In genomic region chr9:76394023-76394895, GRCh38 we compare ENCODE assay signal across 1 cellular context.
TF ChIP-seq lines count a peak whose summit lies in the region.

TSS of gene RFK (minus strand) at chr9:76394426. CDS start at chr9:76394171, 255 bp downstream.

TF ChIP-seq in K562, 482 proteins besides CTCF, POLR2A, EP300 and RAD21 (continued from another document and continues in another):
- TF ChIP-seq ILK (tag; IDR thresholded peaks at IDR 0.05; ENCODE audit: borderline replicate concordance, low read depth) = no peak
- no peak for TF ChIP-seq POLR2AphosphoS5 (IDR thresholded peaks at IDR 0.05; ENCODE audit: control insufficient read depth, insufficient read depth, low read depth, low read length)
- TF ChIP-seq KHSRP (IDR thresholded peaks at IDR 0.05) = no peak
- no peak for TF ChIP-seq HDGF (IDR thresholded peaks at IDR 0.05)
- TF ChIP-seq ZFP36 (IDR thresholded peaks at IDR 0.05; ENCODE audit: low read depth, low read length, partially characterized antibody) = no peak
- TF ChIP-seq ZNF740 (CRISPR knock-in tag; IDR thresholded peaks at IDR 0.05) = no peak
- TF ChIP-seq ZNF740 (tag; IDR thresholded peaks at IDR 0.05) = no peak
- no peak for TF ChIP-seq MCM7 (IDR thresholded peaks at IDR 0.05)
- no peak for TF ChIP-seq RCOR1 (IDR thresholded peaks at IDR 0.05; ENCODE audit: borderline replicate concordance in 1 of 2, low read depth in 2 of 2, low read length in 2 of 2)
- TF ChIP-seq DLX4 (CRISPR knock-in tag; IDR thresholded peaks at IDR 0.05) = no peak
- no peak for TF ChIP-seq IRF1 (CRISPR knock-in tag; IDR thresholded peaks at IDR 0.05; ENCODE audit: borderline replicate concordance)
- TF ChIP-seq KLF16 (IDR thresholded peaks at IDR 0.05) = no peak
- TF ChIP-seq TAL1 (IDR thresholded peaks at IDR 0.05) = no peak
- no peak for TF ChIP-seq ZNF785 (CRISPR knock-in tag; IDR thresholded peaks at IDR 0.05)
- TF ChIP-seq ZNF174 (CRISPR knock-in tag; IDR thresholded peaks at IDR 0.05) = no peak
- TF ChIP-seq TRIM28 (IDR thresholded peaks at IDR 0.05) = no peak
- no peak for TF ChIP-seq SNIP1 (IDR thresholded peaks at IDR 0.05; ENCODE audit: low read depth)
- TF ChIP-seq MBD1 (CRISPR knock-in tag; IDR thresholded peaks at IDR 0.05) = no peak
- TF ChIP-seq CREB3 (tag; conservative IDR thresholded peaks at IDR 0.05; ENCODE audit: low read depth) = no peak
- no peak for TF ChIP-seq ZNF280A (IDR thresholded peaks at IDR 0.05; ENCODE audit: low read depth, partially characterized antibody)
- no peak for TF ChIP-seq ATF3 (IDR thresholded peaks at IDR 0.05)
- no peak for TF ChIP-seq ATF3 (CRISPR knock-in tag; conservative IDR thresholded peaks at IDR 0.05)
- no peak for TF ChIP-seq HDAC3 (IDR thresholded peaks at IDR 0.05; ENCODE audit: borderline replicate concordance, partially characterized antibody)
- TF ChIP-seq PATZ1 (CRISPR knock-in tag; IDR thresholded peaks at IDR 0.05; ENCODE audit: borderline replicate concordance) = no peak
- peak; percentile 29; the same call in 1 of the 2 replicates for TF ChIP-seq ZNF316 (IDR thresholded peaks at IDR 0.05)
- no peak for TF ChIP-seq MTA1 (IDR thresholded peaks at IDR 0.05; ENCODE audit: borderline replicate concordance)
- no peak for TF ChIP-seq FOXJ3 (CRISPR knock-in tag; IDR thresholded peaks at IDR 0.05)
- TF ChIP-seq NR3C1 (CRISPR knock-in tag; IDR thresholded peaks at IDR 0.05) = no peak
- TF ChIP-seq ZNF586 (CRISPR knock-in tag; conservative IDR thresholded peaks at IDR 0.05) = no peak
- no peak for TF ChIP-seq POLR2AphosphoS2 (IDR thresholded peaks at IDR 0.05; ENCODE audit: low read length)
- TF ChIP-seq CHCHD3 (CRISPR knock-in tag; IDR thresholded peaks at IDR 0.05) = no peak
- no peak for TF ChIP-seq TAF15 (IDR thresholded peaks at IDR 0.05; ENCODE audit: low read depth, low read length)
- no peak for TF ChIP-seq SNRNP70 (optimal IDR thresholded peaks at IDR 0.05; ENCODE audit: low read depth, low read length)
- TF ChIP-seq ZNF551 (CRISPR knock-in tag; IDR thresholded peaks at IDR 0.05) = no peak
- 0 out of 2 replicates have a peak, but pooled peaks have one; percentile 61 for TF ChIP-seq ZBTB9 (CRISPR knock-in tag; IDR thresholded peaks at IDR 0.05)
- TF ChIP-seq USF1 (CRISPR knock-in tag; IDR thresholded peaks at IDR 0.05) = peak; percentile 87
- TF ChIP-seq HINFP (tag; conservative IDR thresholded peaks at IDR 0.05; ENCODE audit: low read depth) = peak; percentile 79
- TF ChIP-seq ZNF274 (IDR thresholded peaks at IDR 0.05; ENCODE audit: borderline replicate concordance, low read depth, low read length) = no peak
- TF ChIP-seq ZNF764 (CRISPR knock-in tag; IDR thresholded peaks at IDR 0.05; ENCODE audit: low read depth) = no peak
- no peak for TF ChIP-seq ZNF23 (CRISPR knock-in tag; IDR thresholded peaks at IDR 0.05)
- peak; percentile 53; the same call in 1 of the 2 replicates for TF ChIP-seq PML (IDR thresholded peaks at IDR 0.05; ENCODE audit: low read length)
- 0 out of 2 replicates have a peak, but pooled peaks have one; percentile 11 for TF ChIP-seq ETV5 (CRISPR knock-in tag; IDR thresholded peaks at IDR 0.05; ENCODE audit: low read depth)
- no peak for TF ChIP-seq ZNF3 (CRISPR knock-in tag; IDR thresholded peaks at IDR 0.05)
- TF ChIP-seq YBX1 (IDR thresholded peaks at IDR 0.05) = no peak
- TF ChIP-seq HEY1 (CRISPR knock-in tag; IDR thresholded peaks at IDR 0.05; ENCODE audit: borderline replicate concordance) = no peak
- TF ChIP-seq ZNF609 (CRISPR knock-in tag; IDR thresholded peaks at IDR 0.05; ENCODE audit: borderline replicate concordance) = no peak
- peak; percentile 29 to 56; a peak in 2 of 4 replicates for TF ChIP-seq SIN3A (IDR thresholded peaks at IDR 0.05; ENCODE audit: borderline replicate concordance in 2 of 2, control insufficient read depth in 1 of 2, low read depth in 2 of 2, low read length in 2 of 2)
- TF ChIP-seq ZNF589 (CRISPR knock-in tag; IDR thresholded peaks at IDR 0.05; ENCODE audit: low read depth) = peak; percentile 44; the same call in 1 of the 2 replicates
